1 cellular context compared by ENCODE assay signal in genomic region chr5:170218730-170219129, GRCh38.
TF ChIP-seq lines count a peak whose summit lies in the region.

No MANE protein-coding gene starts in this region.

TF ChIP-seq in H1, 55 proteins besides CTCF, POLR2A, EP300 and RAD21:
- TF ChIP-seq SIN3A (conservative IDR thresholded peaks at IDR 0.05 in 1 of 2, IDR thresholded peaks at IDR 0.05 in 1 of 2; ENCODE audit: low read depth in 1 of 2, low read length in 2 of 2) (no peak), CBX5 (IDR thresholded peaks at IDR 0.05; ENCODE audit: low read depth, low read length) (no peak), POU5F1 (IDR thresholded peaks at IDR 0.05; ENCODE audit: low read depth, low read length) (no peak), YY1 (IDR thresholded peaks at IDR 0.05; ENCODE audit: low read depth, low read length) (no peak), BRCA1 (IDR thresholded peaks at IDR 0.05; ENCODE audit: low read depth, low read length) (no peak), ZNF274 (IDR thresholded peaks at IDR 0.05; ENCODE audit: borderline replicate concordance, extremely low read depth, low read length) (no peak), BCL11A (IDR thresholded peaks at IDR 0.05; ENCODE audit: low read depth in 2 of 2, low read length in 2 of 2) (no peak)
TF ChIP-seq in H1: peak in this region for 0.
